ENCODE assay signal across 8 cellular contexts in genomic region chr14:90815817-90816662, GRCh38. TPM values are rescaled to one million over a fixed set of nuclear protein-coding genes. Genes with fewer than 3 reads are reported as not detected.
DNase-seq lines count a peak whose midpoint lies in the region; ATAC-seq and TF ChIP-seq lines count a peak whose summit lies in the region.

Gene TTC7B (minus strand): TSS chr14:90816430. CDS start chr14:90816295, 135 bp downstream.

- no peak within 1 kb of the TSS for H3K27ac ChIP-seq in endodermal cell (ENCODE audit: low read depth, low read length)
- no peak within 1 kb of the TSS for H3K27ac ChIP-seq in temporal lobe (ENCODE audit: low read depth, low read length)

- peak within 1 kb of the TSS; percentile 49 for H3K9ac ChIP-seq in endodermal cell (ENCODE audit: extremely low read depth, low read length, poor library complexity, severe bottlenecking)

- H3K27me3 Mint-ChIP-seq in endodermal cell (ENCODE audit: insufficient read depth), result peaks cover 20% of the 10 kb centered on the region

- POLR2A ChIA-PET in BJ (lab: Charles Lee), result no interaction called here

- H3K27ac Mint-ChIP-seq in endodermal cell, result peak within 1 kb of the TSS; percentile 45

- H3K4me3 ChIP-seq in BJ (ENCODE audit: low read depth, low read length), result peak within 1 kb of the TSS; percentile 62
- peak within 1 kb of the TSS; percentile 82 for H3K4me3 ChIP-seq in WI38 (ENCODE audit: low read depth, low read length)
- H3K4me3 ChIP-seq in endodermal cell (ENCODE audit: low read length), result peak within 1 kb of the TSS; percentile 90

- ATAC-seq in GM19023 (IDR thresholded peaks at IDR 0.05; ENCODE audit: unreplicated experiment), result peak; percentile 67
- no peak for ATAC-seq in HG02884 (IDR thresholded peaks at IDR 0.05; ENCODE audit: unreplicated experiment)

- no peaks in the 10 kb centered on the region for H3K9me3 ChIP-seq in endodermal cell (ENCODE audit: control insufficient read depth, low read length)

- WGBS in endodermal cell (ENCODE audit: insufficient coverage in 1 of 2, insufficient read length in 1 of 2), 2 experiments, result 0% methylated on average over 11 to 111 of the region's 111 CpGs

- H3K27me3 ChIP-seq in BJ (ENCODE audit: control insufficient read depth, insufficient read depth, low read length) (no peaks in the 10 kb centered on the region; the same call in 1 of the 2 replicates), endodermal cell (ENCODE audit: control insufficient read depth, insufficient read depth, low read length, poor library complexity, severe bottlenecking) (no peaks in the 10 kb centered on the region)

- DNase-seq in BJ (ENCODE audit: low read depth) (no peak), HPDE6-E6E7 (ENCODE audit: extremely low spot score) (peak; percentile 63), endodermal cell (peak; percentile 87), mesenteric fat pad (ENCODE audit: low spot score) (no peak)

- H3K36me3 ChIP-seq in BJ (ENCODE audit: control insufficient read depth, insufficient read depth, low read length) (no peaks in the 10 kb centered on the region), endodermal cell (ENCODE audit: control insufficient read depth, insufficient read depth, low read length) (no peaks in the 10 kb centered on the region)

- peaks cover 9% of the 10 kb centered on the region for H3K4me1 ChIP-seq in endodermal cell (ENCODE audit: control insufficient read depth, insufficient read depth, low read length)

- peaks cover 26% of the 10 kb centered on the region for H3K4me1 Mint-ChIP-seq in endodermal cell

- H3K4me3 Mint-ChIP-seq in endodermal cell, result peak within 1 kb of the TSS; percentile 73

- TF ChIP-seq CTCF in BJ (IDR thresholded peaks at IDR 0.05; ENCODE audit: insufficient read depth, low read depth, low read length), result peak; percentile 41
- TF ChIP-seq CTCF in WI38 (IDR thresholded peaks at IDR 0.05; ENCODE audit: low read depth, low read length), result no peak
- peak; percentile 43 for TF ChIP-seq CTCF in endodermal cell (conservative IDR thresholded peaks at IDR 0.05)

- no peaks in the 10 kb centered on the region for H3K36me3 Mint-ChIP-seq in endodermal cell (ENCODE audit: low read depth)

- CTCF ChIA-PET in BJ (lab: Yijun Ruan, JAX), result interaction anchor here (0.7 kb wide), 1 partner anchor 20 kb away, joined by 3 read pairs; no protein-coding TSS in a partner anchor

- H3K9me3 Mint-ChIP-seq in endodermal cell, result no peaks in the 10 kb centered on the region

RNA-seq across cellular contexts. Expression of gene TTC7B, which starts in this region (rescaled TPM):
- polyA plus RNA-seq in BJ (2011; rRNA removed), result 34.0 and 46.9 TPM in 2 replicates
- polyA minus RNA-seq in BJ (2011; rRNA and poly(A)+ RNA removed), result 51.7 and 62.0 TPM in 2 replicates
- 10 to 100 TPM; 51.3 to 62.6 TPM for total RNA-seq in endodermal cell
- polyA plus RNA-seq in endodermal cell (2013, experiment 1 of 2), result 51.1 TPM
- polyA plus RNA-seq in endodermal cell (2013, experiment 2 of 2), result 50.8 TPM
- 92.3 TPM for total RNA-seq in mesenteric fat pad
- 11.6 TPM for total RNA-seq in temporal lobe

Comparison
In these comparisons a context has a peak if more than half of its experiments do, and no peak if none do; other contexts are left out.
1. DNase-seq: peak in HPDE6-E6E7 (single experiment) and endodermal cell (single experiment); none in BJ (single experiment) and mesenteric fat pad (single experiment).
2. Peak in every context shown above with its lines, with median percentiles within 50 percentile points of each other: H3K4me3 ChIP-seq.